Comparison of ENCODE assay signal across 8 cellular contexts in the genomic region with DNA sequence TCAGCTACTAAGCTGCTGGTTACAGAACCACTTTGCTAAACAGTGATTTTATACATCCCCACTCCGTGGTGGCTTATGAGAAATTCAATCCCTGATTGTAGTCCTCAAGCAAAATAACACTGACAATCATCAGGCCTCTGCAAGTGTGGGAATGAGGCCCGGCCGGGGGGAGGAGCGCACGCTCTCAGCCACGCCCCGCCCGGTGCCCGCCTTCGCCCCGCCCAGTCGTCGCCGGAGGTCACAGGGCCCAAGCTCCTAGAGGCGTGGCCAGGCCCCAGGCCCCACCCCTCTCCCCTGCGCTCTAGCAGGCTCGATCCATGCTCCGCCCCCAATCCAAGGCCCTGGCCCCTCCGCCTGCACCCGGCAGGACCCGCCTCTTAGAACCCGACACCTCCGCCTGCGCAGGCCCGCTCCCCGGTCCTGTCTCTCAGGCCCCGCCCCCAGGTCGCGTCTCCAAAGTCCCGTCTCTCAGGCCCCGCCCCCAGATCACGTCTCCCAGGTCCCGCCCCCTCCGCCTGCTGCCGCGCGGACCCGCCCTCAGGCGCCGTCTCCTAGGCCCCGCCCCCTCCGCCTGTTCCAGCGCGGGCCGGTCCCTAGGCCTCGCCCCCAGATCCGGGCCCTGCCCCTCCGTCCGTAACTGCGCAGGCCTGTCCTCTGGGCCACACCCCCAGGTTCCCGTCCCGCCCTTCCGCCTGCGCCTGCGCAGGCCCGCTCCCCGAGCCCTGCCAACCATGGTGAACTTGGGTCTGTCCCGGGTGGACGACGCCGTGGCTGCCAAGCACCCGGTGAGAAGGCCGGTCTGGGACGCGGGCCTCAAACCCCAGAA. TPM values are rescaled to one million over a fixed set of nuclear protein-coding genes. Genes with fewer than 3 reads are reported as not detected.
DNase-seq lines count a peak whose midpoint lies in the region; ATAC-seq, FAIRE-seq and TF ChIP-seq lines count a peak whose summit lies in the region.

A gene (plus strand): TSS at position 705 of the 826 bp plus-strand sequence. CDS start 27 bp downstream, at position 732.

- ATAC-seq in GM19395 (IDR thresholded peaks at IDR 0.05; ENCODE audit: unreplicated experiment) (peak; percentile 75), HG03565 (IDR thresholded peaks at IDR 0.05; ENCODE audit: unreplicated experiment) (peak; percentile 71), HepG2 (peak; percentile 84)

- peak within 1 kb of the TSS; percentile 96 for H3K4me2 ChIP-seq in HepG2 (ENCODE audit: low read depth, low read length)

- H3K27me3 ChIP-seq in HepG2 (ENCODE audit: control insufficient read depth in 1 of 2, insufficient read depth in 2 of 2, low read length in 2 of 2) = no peaks in the 10 kb centered on the region; a peak in 1 of 5 replicates

- peak in 1 of 2 experiments; percentile 49; a peak in 1 of 4 replicates for TF ChIP-seq POLR2A in HepG2 (IDR thresholded peaks at IDR 0.05; ENCODE audit: insufficient read depth in 1 of 2, low read depth in 2 of 2, low read length in 2 of 2)

- H3K79me2 ChIP-seq in HepG2 (ENCODE audit: insufficient read depth, low read length) = peaks cover 28% of the 10 kb centered on the region

- H3K27ac ChIP-seq in HepG2 (ENCODE audit: extremely low read length, insufficient read depth, low read length) = peak within 1 kb of the TSS; percentile 91

- TF ChIP-seq CTCF in HepG2 (CRISPR knock-in tag; IDR thresholded peaks at IDR 0.05) = no peak

- 0 out of 5 replicates have a peak, but pooled peaks cover 0 to 12% of the 10 kb centered on the region in 2 experiments for H3K36me3 ChIP-seq in HepG2 (replicated peaks in 1 of 2; ENCODE audit: control insufficient read depth in 1 of 2, insufficient read depth in 2 of 2, low read length in 2 of 2)

- TF ChIP-seq EP300 in HepG2 (IDR thresholded peaks at IDR 0.05; ENCODE audit: low read depth in 2 of 2, low read length in 2 of 2) (no peak), HepG2 (CRISPR knock-in tag; IDR thresholded peaks at IDR 0.05; ENCODE audit: borderline replicate concordance) (no peak)

- CTCF ChIA-PET in HepG2 (lab: Yijun Ruan, JAX; ENCODE audit: low intra/inter-chr PET ratio, low total read pairs) = no interaction called here

- H4K20me1 ChIP-seq in HepG2 (ENCODE audit: insufficient read depth, low read length) = no peaks in the 10 kb centered on the region

- H3K4me3 ChIP-seq in HepG2 (replicated peaks in 1 of 3; ENCODE audit: insufficient read depth in 1 of 3, low read depth in 2 of 3, low read length in 3 of 3) = peak within 1 kb of the TSS; percentile 78 to 98 (median 82)

- WGBS in HepG2 (ENCODE audit: low lambda C conversion rate) = 3% methylated on average over 7 of the region's 65 CpGs

- no peak within 1 kb of the TSS for H2AFZ ChIP-seq in HepG2 (ENCODE audit: low read length)

- POLR2A ChIA-PET in HepG2 (lab: Yijun Ruan, JAX) = interaction anchor here (0.7 to 1.6 kb wide), 8 partner anchors 9 to 280 kb away, joined by 3 to 22 read pairs (median 5); a partner anchor contains a TSS

- BruUV-seq in HepG2 (replicated peaks; lab: Mats Ljungman, UMichigan) = no TSS peak

- peak; percentile 39 for FAIRE-seq in HepG2 (lab: Jason Lieb, UNC)

- intact Hi-C loops in HepG2 (cut with micrococcal nuclease; ENCODE audit: unreplicated experiment) = no loop called here

- in situ Hi-C loops in HepG2 (cut with HindIII; ENCODE audit: extremely low pct_ligation_motif_present, low pct_unique_long_range_greater_than_20kb) = no loop called here

- peak; percentile 93 to 100 (median 100) for DNase-seq in C1 segment of cervical spinal cord (lab: John Stamatoyannopoulos, UW)
- peak; percentile 100 for DNase-seq in NCI-H774 (lab: John Stamatoyannopoulos, UW)
- DNase-seq in activated CD4-positive, alpha-beta T cell treated with anti-CD3 and anti-CD28 coated beads, Interleukin-2, amount 50 U/mL, for 4 hours = peak; percentile 100
- peak; percentile 99 for DNase-seq in dermis blood vessel endothelial cell
- peak; percentile 97 for DNase-seq in HepG2 (ENCODE audit: low spot score)
- DNase-seq in stimulated activated CD4-positive, alpha-beta T cell treated with anti-CD3 and anti-CD28 coated beads, Interleukin-4, amount 100 ng/mL, for 1 hour = peak; percentile 100

- H3K9ac ChIP-seq in HepG2 (ENCODE audit: insufficient read depth, low read depth, low read length) = peak within 1 kb of the TSS; percentile 91

- H3K4me1 ChIP-seq in HepG2 (ENCODE audit: insufficient read depth, low read length) = peaks cover 82% of the 10 kb centered on the region

- no peak for TF ChIP-seq RAD21 in HepG2 (CRISPR knock-in tag; IDR thresholded peaks at IDR 0.05)

- H3K9me3 ChIP-seq in HepG2 (ENCODE audit: low read length) = no peaks in the 10 kb centered on the region

TF ChIP-seq in HepG2, 621 proteins besides CTCF, POLR2A, EP300 and RAD21 (continues in another document):
- TF ChIP-seq MZF1 (CRISPR knock-in tag; IDR thresholded peaks at IDR 0.05; ENCODE audit: borderline replicate concordance) (no peak), SP1 (IDR thresholded peaks at IDR 0.05) (no peak), SP1 (CRISPR knock-in tag; IDR thresholded peaks at IDR 0.05) (peak; percentile 83), KDM4B (CRISPR knock-in tag; IDR thresholded peaks at IDR 0.05) (0 out of 2 replicates have a peak, but pooled peaks have one; percentile 14), SMYD3 (CRISPR knock-in tag; IDR thresholded peaks at IDR 0.05) (no peak)
- TF ChIP-seq, protein P1, sequence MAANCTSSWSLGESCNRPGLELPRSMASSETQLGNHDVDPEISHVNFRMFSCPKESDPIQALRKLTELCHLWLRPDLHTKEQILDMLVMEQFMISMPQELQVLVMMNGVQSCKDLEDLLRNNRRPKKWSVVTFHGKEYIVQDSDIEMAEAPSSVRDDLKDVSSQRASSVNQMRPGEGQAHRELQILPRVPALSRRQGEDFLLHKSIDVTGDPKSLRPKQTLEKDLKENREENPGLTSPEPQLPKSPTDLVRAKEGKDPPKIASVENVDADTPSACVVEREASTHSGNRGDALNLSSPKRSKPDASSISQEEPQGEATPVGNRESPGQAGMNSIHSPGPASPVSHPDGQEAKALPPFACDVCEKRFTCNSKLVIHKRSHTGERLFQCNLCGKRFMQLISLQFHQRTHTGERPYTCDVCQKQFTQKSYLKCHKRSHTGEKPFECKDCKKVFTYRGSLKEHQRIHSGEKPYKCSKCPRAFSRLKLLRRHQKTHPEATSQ (CRISPR knock-in tag; IDR thresholded peaks at IDR 0.05; ENCODE audit: borderline replicate concordance) = 0 out of 2 replicates have a peak, but pooled peaks have one; percentile 54

RNA-seq across cellular contexts. Expression of the gene that starts here (rescaled TPM):
- total RNA-seq in dermis blood vessel endothelial cell (47.9 and 98.5 TPM in 2 replicates), HepG2 (2016; rRNA removed; fragmentation: Illumina TruSeq; extraction: Trizol) (81.0 and 84.7 TPM in 2 replicates)
- 70.4 and 100.0 TPM in 2 replicates for total RNA-seq in HepG2 (2016; cell fraction: cytosol; rRNA removed; fragmentation: Illumina TruSeq; extraction: Trizol; ENCODE audit: low read depth)
- total RNA-seq in HepG2 (2016; cell fraction: insoluble cytoplasmic fraction; rRNA removed; fragmentation: Illumina TruSeq; extraction: Trizol) = 80.8 and 84.7 TPM in 2 replicates
- 80.1 and 91.8 TPM in 2 replicates for total RNA-seq in HepG2 (2016; cell fraction: membrane; rRNA removed; fragmentation: Illumina TruSeq; extraction: Trizol)
- total RNA-seq in HepG2 (2016; cell fraction: nucleus; rRNA removed; fragmentation: Illumina TruSeq; extraction: Trizol) = 33.1 and 42.9 TPM in 2 replicates
- polyA plus RNA-seq in HepG2 (2011; rRNA removed) = 199 and 202 TPM in 2 replicates
- polyA plus RNA-seq in HepG2 (2011; cell fraction: cytosol; rRNA removed) = 251 and 366 TPM in 2 replicates
- 166 and 175 TPM in 2 replicates for polyA plus RNA-seq in HepG2 (2011; cell fraction: nucleus; rRNA removed)
- 67.3 and 131 TPM in 2 replicates for polyA plus RNA-seq in HepG2 (2012)
- 77.4 and 109 TPM in 2 replicates for polyA plus RNA-seq in HepG2 (2016; cell fraction: cytosol; fragmentation: Illumina TruSeq; extraction: Trizol; ENCODE audit: low read depth)
- 78.7 and 86.2 TPM in 2 replicates for polyA plus RNA-seq in HepG2 (2016; cell fraction: insoluble cytoplasmic fraction; fragmentation: Illumina TruSeq; extraction: Trizol; ENCODE audit: low read depth)
- 77.7 and 87.6 TPM in 2 replicates for polyA plus RNA-seq in HepG2 (2016; cell fraction: membrane; fragmentation: Illumina TruSeq; extraction: Trizol; ENCODE audit: low read depth)
- polyA plus RNA-seq in HepG2 (2016; cell fraction: nucleus; fragmentation: Illumina TruSeq; extraction: Trizol; ENCODE audit: insufficient read depth, low read depth) = 59.2 and 68.0 TPM in 2 replicates
- 52.1 and 111 TPM in 2 replicates for polyA minus RNA-seq in HepG2 (2011; rRNA and poly(A)+ RNA removed; ENCODE audit: low replicate concordance)
- 30.4 and 35.6 TPM in 2 replicates for polyA minus RNA-seq in HepG2 (2011; cell fraction: cytosol; rRNA and poly(A)+ RNA removed)
- 38.6 and 51.1 TPM in 2 replicates for polyA minus RNA-seq in HepG2 (2011; cell fraction: nucleus; rRNA and poly(A)+ RNA removed)

Comparison
In these comparisons a context has a peak if more than half of its experiments do, and no peak if none do; other contexts are left out.
1. Peak in every context shown above with its lines: DNase-seq, ATAC-seq, H3K4me3 ChIP-seq and H3K27ac ChIP-seq.